In the genomic region with DNA sequence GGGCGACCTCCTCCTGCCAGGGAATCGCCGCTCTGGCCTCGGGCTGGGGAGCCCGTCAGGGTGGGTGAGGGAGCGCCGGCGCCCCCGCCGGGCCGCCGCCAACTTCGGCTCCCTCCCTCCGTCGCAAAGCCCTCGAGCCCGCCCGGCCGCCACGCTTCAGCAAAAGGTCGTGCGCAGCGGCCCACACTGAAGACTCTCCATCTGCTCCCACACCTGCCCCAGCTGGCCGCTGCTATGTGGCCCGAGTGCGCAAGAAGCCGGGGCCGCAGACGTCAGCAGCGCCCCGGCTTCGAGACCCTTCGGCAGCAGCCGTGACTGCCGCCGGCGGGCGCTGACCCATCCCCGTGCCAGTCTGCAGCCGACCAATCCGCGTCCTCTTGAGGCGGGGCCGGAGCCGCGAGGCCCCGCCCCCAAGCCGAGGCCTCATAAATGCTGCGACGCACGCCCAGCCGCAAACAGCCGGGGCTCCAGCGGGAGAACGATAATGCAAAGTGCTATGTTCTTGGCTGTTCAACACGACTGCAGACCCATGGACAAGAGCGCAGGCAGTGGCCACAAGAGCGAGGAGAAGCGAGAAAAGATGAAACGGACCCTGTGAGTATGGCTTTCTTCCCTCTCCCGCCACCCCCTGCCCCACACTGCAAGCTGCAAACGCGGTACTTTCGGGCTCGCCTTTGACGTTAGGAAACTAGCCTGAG, we compare ENCODE assay signal across 8 cellular contexts. TPM values are rescaled to one million over a fixed set of nuclear protein-coding genes. Genes with fewer than 3 reads are reported as not detected.
DNase-seq lines count a peak whose midpoint lies in the region; ATAC-seq and TF ChIP-seq lines count a peak whose summit lies in the region.

A gene with protein sequence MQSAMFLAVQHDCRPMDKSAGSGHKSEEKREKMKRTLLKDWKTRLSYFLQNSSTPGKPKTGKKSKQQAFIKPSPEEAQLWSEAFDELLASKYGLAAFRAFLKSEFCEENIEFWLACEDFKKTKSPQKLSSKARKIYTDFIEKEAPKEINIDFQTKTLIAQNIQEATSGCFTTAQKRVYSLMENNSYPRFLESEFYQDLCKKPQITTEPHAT (plus strand): TSS at position 452 of the 698 bp plus-strand sequence. CDS start 33 bp downstream, at position 485.

- peak; percentile 98 for TF ChIP-seq POLR2A in NB4 (IDR thresholded peaks at IDR 0.05; ENCODE audit: extremely low read depth, insufficient read length)
- peak; percentile 99 for TF ChIP-seq POLR2A in ovary (IDR thresholded peaks at IDR 0.05)

- H3K27ac ChIP-seq in ovary, result peak within 1 kb of the TSS; percentile 66 to 85
- peak within 1 kb of the TSS; percentile 87 for H3K27ac ChIP-seq in thymus (ENCODE audit: low read depth)

- no peaks in the 10 kb centered on the region for H3K9me3 Mint-ChIP-seq in activated naive CD8-positive, alpha-beta T cell (ENCODE audit: low read depth)

- H3K36me3 ChIP-seq in ovary, result no peaks in the 10 kb centered on the region
- H3K36me3 ChIP-seq in thymus (ENCODE audit: control insufficient read depth, insufficient read depth), result no peaks in the 10 kb centered on the region

- CTCF ChIA-PET in GM10248 (lab: Yijun Ruan, JAX), result interaction anchor here (1.0 to 1.7 kb wide), 3 partner anchors 11 to 211 kb away, joined by 3 to 4 read pairs (median 3); no protein-coding TSS in a partner anchor

- peak within 1 kb of the TSS; percentile 82 for H3K27ac Mint-ChIP-seq in activated naive CD8-positive, alpha-beta T cell

- peak within 1 kb of the TSS; percentile 98 for H3K4me3 Mint-ChIP-seq in activated naive CD8-positive, alpha-beta T cell

- no peaks in the 10 kb centered on the region for H3K36me3 Mint-ChIP-seq in activated naive CD8-positive, alpha-beta T cell

- WGBS in ovary, 3 donors, result 0 to 1% (median 1%) methylated on average over 59 to 66 of the region's 66 CpGs
- WGBS in thymus, result under 1% methylated on average over 66 of the region's 66 CpGs

- no peak for TF ChIP-seq EP300 in ovary (IDR thresholded peaks at IDR 0.05)

- H3K9me3 ChIP-seq in ovary, result no peaks in the 10 kb centered on the region
- H3K9me3 ChIP-seq in thymus (ENCODE audit: control insufficient read depth), result no peaks in the 10 kb centered on the region

- POLR2A ChIA-PET in GM10248 (lab: Yijun Ruan, JAX), result interaction anchor here (0.6 to 1.9 kb wide), 4 partner anchors 249 to 1485 kb away, joined by 3 to 7 read pairs (median 6); a partner anchor contains a TSS

- ATAC-seq in HG02571 (IDR thresholded peaks at IDR 0.05; ENCODE audit: unreplicated experiment) (peak; percentile 91), SK-N-SH treated with all-trans-retinoic acid at 6 μM for 48 hours (peak; percentile 90), Right ventricle myocardium inferior (peak; percentile 98)

- no peaks in the 10 kb centered on the region for H3K27me3 ChIP-seq in ovary
- peaks cover 5% of the 10 kb centered on the region for H3K27me3 ChIP-seq in thymus (ENCODE audit: control insufficient read depth, insufficient read depth)

- DNase-seq in GM10248 (ENCODE audit: extremely low spot score) (peak; percentile 91), NB4 (ENCODE audit: low read depth) (peak; percentile 92), Right ventricle myocardium inferior (ENCODE audit: missing footprints) (peak; percentile 96), ovary (peak; percentile 92 to 96 (median 94))

- peaks cover 39% of the 10 kb centered on the region for H3K4me1 Mint-ChIP-seq in activated naive CD8-positive, alpha-beta T cell (ENCODE audit: low read depth)

- intact Hi-C loops in Right ventricle myocardium inferior (cut with DNase I), result loop anchor here (1.0 to 5.0 kb wide), 4 partner anchors 181 to 332 kb away; a partner anchor contains a TSS
- intact Hi-C loops in ovary (cut with DNase I), result loop anchor here in 1 of 4 donors (5.0 kb wide), 1 partner anchor 314 kb away; a partner anchor contains a TSS

- peak within 1 kb of the TSS; percentile 86 for H3K4me3 ChIP-seq in NB4 (ENCODE audit: low read depth, low read length)
- H3K4me3 ChIP-seq in ovary, result peak within 1 kb of the TSS; percentile 55
- H3K4me3 ChIP-seq in thymus (ENCODE audit: low read length), result peak within 1 kb of the TSS; percentile 69

- H3K4me1 ChIP-seq in ovary (ENCODE audit: insufficient read depth) (no peaks in the 10 kb centered on the region), thymus (ENCODE audit: control insufficient read depth, insufficient read depth, low read length) (peaks cover 5% of the 10 kb centered on the region)

- peak; percentile 28 for TF ChIP-seq CTCF in GM10248 (IDR thresholded peaks at IDR 0.05; ENCODE audit: control extremely low read depth, extremely low read depth, low read depth, missing control alignments)
- peak; percentile 9 for TF ChIP-seq CTCF in NB4 (IDR thresholded peaks at IDR 0.05; ENCODE audit: low read depth, low read length)
- no peak for TF ChIP-seq CTCF in ovary (IDR thresholded peaks at IDR 0.05)

- no peaks in the 10 kb centered on the region for H3K27me3 Mint-ChIP-seq in activated naive CD8-positive, alpha-beta T cell

TF ChIP-seq in SK-N-SH treated with all-trans-retinoic acid at 6 μM for 48 hours, 23 proteins besides CTCF, POLR2A, EP300 and RAD21 (continues in another document):
- TF ChIP-seq CSDC2 (CRISPR knock-in tag; IDR thresholded peaks at IDR 0.05) (no peak), ESRRG (CRISPR knock-in tag; IDR thresholded peaks at IDR 0.05) (no peak), TCF4 (CRISPR knock-in tag; IDR thresholded peaks at IDR 0.05; ENCODE audit: borderline replicate concordance) (no peak; the same call in 1 of the 2 replicates), ZNF565 (CRISPR knock-in tag; conservative IDR thresholded peaks at IDR 0.05; ENCODE audit: low read depth) (no peak), ZNF70 (CRISPR knock-in tag; IDR thresholded peaks at IDR 0.05) (no peak), SNAI2 (CRISPR knock-in tag; IDR thresholded peaks at IDR 0.05) (no peak), GLIS3 (CRISPR knock-in tag; IDR thresholded peaks at IDR 0.05) (no peak), RARB (CRISPR knock-in tag; IDR thresholded peaks at IDR 0.05) (peak; percentile 82), PPARA (CRISPR knock-in tag; IDR thresholded peaks at IDR 0.05; ENCODE audit: borderline replicate concordance) (no peak), TOX (CRISPR knock-in tag; IDR thresholded peaks at IDR 0.05; ENCODE audit: borderline replicate concordance) (peak; percentile 84; the same call in 1 of the 2 replicates), OSR1 (CRISPR knock-in tag; IDR thresholded peaks at IDR 0.05) (no peak), BACH2 (CRISPR knock-in tag; IDR thresholded peaks at IDR 0.05; ENCODE audit: borderline replicate concordance) (no peak)
- TF ChIP-seq, protein P1, sequence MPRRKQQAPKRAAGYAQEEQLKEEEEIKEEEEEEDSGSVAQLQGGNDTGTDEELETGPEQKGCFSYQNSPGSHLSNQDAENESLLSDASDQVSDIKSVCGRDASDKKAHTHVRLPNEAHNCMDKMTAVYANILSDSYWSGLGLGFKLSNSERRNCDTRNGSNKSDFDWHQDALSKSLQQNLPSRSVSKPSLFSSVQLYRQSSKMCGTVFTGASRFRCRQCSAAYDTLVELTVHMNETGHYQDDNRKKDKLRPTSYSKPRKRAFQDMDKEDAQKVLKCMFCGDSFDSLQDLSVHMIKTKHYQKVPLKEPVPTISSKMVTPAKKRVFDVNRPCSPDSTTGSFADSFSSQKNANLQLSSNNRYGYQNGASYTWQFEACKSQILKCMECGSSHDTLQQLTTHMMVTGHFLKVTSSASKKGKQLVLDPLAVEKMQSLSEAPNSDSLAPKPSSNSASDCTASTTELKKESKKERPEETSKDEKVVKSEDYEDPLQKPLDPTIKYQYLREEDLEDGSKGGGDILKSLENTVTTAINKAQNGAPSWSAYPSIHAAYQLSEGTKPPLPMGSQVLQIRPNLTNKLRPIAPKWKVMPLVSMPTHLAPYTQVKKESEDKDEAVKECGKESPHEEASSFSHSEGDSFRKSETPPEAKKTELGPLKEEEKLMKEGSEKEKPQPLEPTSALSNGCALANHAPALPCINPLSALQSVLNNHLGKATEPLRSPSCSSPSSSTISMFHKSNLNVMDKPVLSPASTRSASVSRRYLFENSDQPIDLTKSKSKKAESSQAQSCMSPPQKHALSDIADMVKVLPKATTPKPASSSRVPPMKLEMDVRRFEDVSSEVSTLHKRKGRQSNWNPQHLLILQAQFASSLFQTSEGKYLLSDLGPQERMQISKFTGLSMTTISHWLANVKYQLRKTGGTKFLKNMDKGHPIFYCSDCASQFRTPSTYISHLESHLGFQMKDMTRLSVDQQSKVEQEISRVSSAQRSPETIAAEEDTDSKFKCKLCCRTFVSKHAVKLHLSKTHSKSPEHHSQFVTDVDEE (CRISPR knock-in tag; IDR thresholded peaks at IDR 0.05), result no peak
- TF ChIP-seq, protein P2, sequence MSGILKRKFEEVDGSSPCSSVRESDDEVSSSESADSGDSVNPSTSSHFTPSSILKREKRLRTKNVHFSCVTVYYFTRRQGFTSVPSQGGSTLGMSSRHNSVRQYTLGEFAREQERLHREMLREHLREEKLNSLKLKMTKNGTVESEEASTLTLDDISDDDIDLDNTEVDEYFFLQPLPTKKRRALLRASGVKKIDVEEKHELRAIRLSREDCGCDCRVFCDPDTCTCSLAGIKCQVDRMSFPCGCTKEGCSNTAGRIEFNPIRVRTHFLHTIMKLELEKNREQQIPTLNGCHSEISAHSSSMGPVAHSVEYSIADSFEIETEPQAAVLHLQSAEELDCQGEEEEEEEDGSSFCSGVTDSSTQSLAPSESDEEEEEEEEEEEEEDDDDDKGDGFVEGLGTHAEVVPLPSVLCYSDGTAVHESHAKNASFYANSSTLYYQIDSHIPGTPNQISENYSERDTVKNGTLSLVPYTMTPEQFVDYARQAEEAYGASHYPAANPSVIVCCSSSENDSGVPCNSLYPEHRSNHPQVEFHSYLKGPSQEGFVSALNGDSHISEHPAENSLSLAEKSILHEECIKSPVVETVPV (CRISPR knock-in tag; IDR thresholded peaks at IDR 0.05), result no peak
- TF ChIP-seq, protein P3, sequence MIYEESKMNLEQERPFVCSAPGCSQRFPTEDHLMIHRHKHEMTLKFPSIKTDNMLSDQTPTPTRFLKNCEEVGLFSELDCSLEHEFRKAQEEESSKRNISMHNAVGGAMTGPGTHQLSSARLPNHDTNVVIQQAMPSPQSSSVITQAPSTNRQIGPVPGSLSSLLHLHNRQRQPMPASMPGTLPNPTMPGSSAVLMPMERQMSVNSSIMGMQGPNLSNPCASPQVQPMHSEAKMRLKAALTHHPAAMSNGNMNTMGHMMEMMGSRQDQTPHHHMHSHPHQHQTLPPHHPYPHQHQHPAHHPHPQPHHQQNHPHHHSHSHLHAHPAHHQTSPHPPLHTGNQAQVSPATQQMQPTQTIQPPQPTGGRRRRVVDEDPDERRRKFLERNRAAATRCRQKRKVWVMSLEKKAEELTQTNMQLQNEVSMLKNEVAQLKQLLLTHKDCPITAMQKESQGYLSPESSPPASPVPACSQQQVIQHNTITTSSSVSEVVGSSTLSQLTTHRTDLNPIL (CRISPR knock-in tag; IDR thresholded peaks at IDR 0.05; ENCODE audit: low read depth), result no peak

RNA-seq across cellular contexts. Expression of the gene that starts here (rescaled TPM):
- 19.4 TPM for total RNA-seq in Right ventricle myocardium inferior
- 100 to 1,000 TPM in 3 of 7 donors, 10 to 100 TPM in 4; 31.0 to 247 (median 53.6) TPM for total RNA-seq in ovary
- polyA plus RNA-seq in ovary, result 10 to 100 TPM; 56.4 to 80.4 TPM
- polyA plus RNA-seq in thymus, result 124 TPM

Comparison
In these comparisons a context has a peak if more than half of its experiments do, and no peak if none do; other contexts are left out.
1. Peak in every context shown above with its lines: DNase-seq, ATAC-seq, H3K4me3 ChIP-seq and H3K27ac ChIP-seq.
2. CTCF ChIP-seq: peak in GM10248 (single experiment) and NB4 (single experiment); none in ovary (0 of 3).